Comparison of ENCODE assay signal across 8 cellular contexts in the genomic region with DNA sequence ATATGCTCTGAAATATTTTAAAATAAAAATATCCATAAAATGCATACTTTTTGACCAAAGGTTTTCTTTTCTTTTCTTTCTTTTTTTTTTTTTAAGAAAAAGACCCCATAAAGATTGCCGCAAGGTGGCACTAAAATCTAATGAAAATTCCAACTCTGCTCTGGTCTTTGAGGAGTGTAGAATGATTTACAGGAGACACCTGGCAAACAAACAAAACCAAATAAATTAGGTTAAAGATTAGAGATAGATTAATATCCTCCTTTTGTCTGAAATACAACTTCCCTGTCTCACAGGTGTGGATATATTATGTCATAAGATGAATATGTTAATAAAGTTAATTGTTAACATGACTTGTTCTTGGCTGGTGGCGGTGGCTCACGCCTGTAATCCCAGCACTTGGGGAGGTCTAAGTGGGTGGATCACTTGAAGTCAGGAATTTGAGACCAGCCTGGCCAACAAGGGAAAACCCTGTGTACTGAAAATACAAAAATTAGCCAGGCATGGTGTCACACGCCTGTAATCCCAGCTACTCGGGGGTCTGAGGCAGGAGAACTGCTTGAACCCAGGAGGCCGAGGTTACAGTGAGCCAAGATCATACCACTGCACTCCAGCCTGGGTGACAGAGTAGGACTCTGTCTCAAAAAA. TPM values are rescaled to one million over a fixed set of nuclear protein-coding genes. Genes with fewer than 3 reads are reported as not detected.
DNase-seq lines count a peak whose midpoint lies in the region; ATAC-seq and TF ChIP-seq lines count a peak whose summit lies in the region.

No MANE protein-coding gene starts in this region.

- peaks cover 5% of the 10 kb centered on the region for H3K4me1 Mint-ChIP-seq in CD8-positive, alpha-beta T cell (ENCODE audit: low read depth)

- no peak overlapping the region for H3K23ac ChIP-seq in trophoblast cell (ENCODE audit: low read length)

- no peak overlapping the region for H2BK120ac ChIP-seq in trophoblast cell (ENCODE audit: insufficient read depth, low read length, poor library complexity)

- no peaks in the 10 kb centered on the region for H3K9me3 ChIP-seq in CD8-positive, alpha-beta T cell (ENCODE audit: low read length)
- no peaks in the 10 kb centered on the region for H3K9me3 ChIP-seq in HCT116 (ENCODE audit: control insufficient read depth in 1 of 2, insufficient read depth in 1 of 2, low read depth in 1 of 2, low read length in 2 of 2)
- H3K9me3 ChIP-seq in Peyer's patch = no peaks in the 10 kb centered on the region
- no peaks in the 10 kb centered on the region for H3K9me3 ChIP-seq in esophagus squamous epithelium
- peaks cover 6% of the 10 kb centered on the region for H3K9me3 ChIP-seq in trophoblast cell (ENCODE audit: insufficient read depth, low read depth, low read length)

- peaks cover 17% of the 10 kb centered on the region for H3K4me1 ChIP-seq in CD8-positive, alpha-beta T cell (ENCODE audit: insufficient read depth, low read length)
- H3K4me1 ChIP-seq in HCT116 (ENCODE audit: control insufficient read depth in 1 of 2, insufficient read depth in 2 of 2, low read length in 2 of 2) (peaks cover 40 to 59% of the 10 kb centered on the region in 2 experiments), Peyer's patch (peaks cover 0 to 27% (median 7%) of the 10 kb centered on the region in 4 donors), esophagus squamous epithelium (peaks cover 25 to 67% (median 30%) of the 10 kb centered on the region in 3 donors), trophoblast cell (ENCODE audit: control insufficient read depth in 1 of 2, insufficient read depth in 2 of 2, low read length in 2 of 2) (peaks cover 14 to 16% of the 10 kb centered on the region in 2 experiments)

- no peaks in the 10 kb centered on the region for H3K36me3 Mint-ChIP-seq in CD8-positive, alpha-beta T cell

- no peak overlapping the region for H4K8ac ChIP-seq in trophoblast cell (ENCODE audit: low read depth, low read length)

- H3K36me3 ChIP-seq in CD8-positive, alpha-beta T cell (ENCODE audit: insufficient read depth, low read length) = no peaks in the 10 kb centered on the region
- H3K36me3 ChIP-seq in HCT116 (ENCODE audit: control insufficient read depth in 1 of 2, insufficient read depth in 2 of 2, low read length in 2 of 2) = peaks cover 0 to 6% of the 10 kb centered on the region in 2 experiments; a peak in 1 of 4 replicates
- H3K36me3 ChIP-seq in Peyer's patch = peaks cover 0 to 8% (median 0%) of the 10 kb centered on the region in 3 donors
- peaks cover 0 to 10% (median 8%) of the 10 kb centered on the region in 3 donors for H3K36me3 ChIP-seq in esophagus squamous epithelium
- peaks cover 11 to 12% of the 10 kb centered on the region in 2 experiments for H3K36me3 ChIP-seq in trophoblast cell (ENCODE audit: control insufficient read depth in 1 of 2, insufficient read depth in 2 of 2, low read length in 2 of 2)

- H3K9ac ChIP-seq in HCT116 (ENCODE audit: low read length) (peak overlapping the region; percentile 49; the same call in 1 of the 2 replicates), trophoblast cell (ENCODE audit: low read length) (no peak overlapping the region)

- peak overlapping the region; percentile 46 for H2BK5ac ChIP-seq in trophoblast cell (ENCODE audit: low read depth, low read length, poor library complexity)

- H2AFZ ChIP-seq in HCT116 (ENCODE audit: low read depth, low read length, poor library complexity, severe bottlenecking) = peak overlapping the region; percentile 81
- no peak overlapping the region for H2AFZ ChIP-seq in trophoblast cell (ENCODE audit: insufficient read depth, low read length, poor library complexity)

- no peaks in the 10 kb centered on the region for H3K27me3 ChIP-seq in CD8-positive, alpha-beta T cell (ENCODE audit: insufficient read depth, low read length)
- H3K27me3 ChIP-seq in HCT116 (ENCODE audit: insufficient read depth, low read length) (no peaks in the 10 kb centered on the region), Peyer's patch (no peaks in the 10 kb centered on the region), esophagus squamous epithelium (peaks cover 0 to 5% (median 0%) of the 10 kb centered on the region in 4 donors), trophoblast cell (ENCODE audit: insufficient read depth, low read length) (no peaks in the 10 kb centered on the region)

- CTCF ChIA-PET in CD8-positive, alpha-beta T cell (lab: Charles Lee) = interaction anchor here (1.0 to 7.7 kb wide), 9 partner anchors 11 to 218 kb away, joined by 3 to 97 read pairs (median 6); a partner anchor contains a TSS
- CTCF ChIA-PET in HCT116 (lab: Charles Lee) = interaction anchor here (1.0 to 6.7 kb wide), 5 partner anchors 32 to 199 kb away, joined by 3 to 66 read pairs (median 8); no protein-coding TSS in a partner anchor

- no TSS peak for BruUV-seq in HCT116 (replicated peaks; lab: Mats Ljungman, UMichigan)

- POLR2A ChIA-PET in CD8-positive, alpha-beta T cell (lab: Charles Lee) = no interaction called here
- POLR2A ChIA-PET in HCT116 (lab: Charles Lee) = interaction anchor here (0.7 to 2.3 kb wide), 4 partner anchors 8 to 192 kb away, joined by 3 to 11 read pairs (median 4); no protein-coding TSS in a partner anchor

- H2BK12ac ChIP-seq in trophoblast cell (ENCODE audit: low read length) = no peak overlapping the region

- H3K14ac ChIP-seq in trophoblast cell (ENCODE audit: low read length) = no peak overlapping the region

- H3K9me2 ChIP-seq in HCT116 (ENCODE audit: insufficient read depth) = no peaks in the 10 kb centered on the region

- no peak overlapping the region for H3K4ac ChIP-seq in trophoblast cell (ENCODE audit: low read depth, low read length)

- H3K4me2 ChIP-seq in HCT116 (ENCODE audit: low read length) (peak overlapping the region; percentile 92), trophoblast cell (ENCODE audit: low read length) (no peak overlapping the region)

- H3K18ac ChIP-seq in trophoblast cell (ENCODE audit: low read length) = no peak overlapping the region

- no peak overlapping the region for H3K4me3 ChIP-seq in CD8-positive, alpha-beta T cell (ENCODE audit: low read depth, low read length)
- H3K4me3 ChIP-seq in HCT116 (replicated peaks in 1 of 2; ENCODE audit: low read depth in 1 of 2, low read length in 2 of 2) = peak overlapping the region in 1 of 2 experiments; percentile 46; a peak in 1 of 4 replicates
- H3K4me3 ChIP-seq in Peyer's patch = no peak overlapping the region
- peak overlapping the region in 1 of 4 donors; percentile 19 for H3K4me3 ChIP-seq in esophagus squamous epithelium
- no peak overlapping the region for H3K4me3 ChIP-seq in trophoblast cell (ENCODE audit: low read depth, low read length)

- WGBS in esophagus squamous epithelium, 2 donors = 54 to 57% methylated on average over 6 of the region's 6 CpGs
- no CpG with 5 or more reads among the region's 6 CpGs for WGBS in trophoblast cell (ENCODE audit: extremely low coverage, insufficient coverage, insufficient read length)

- ATAC-seq in CD8-positive, alpha-beta T cell = no peak
- no peak for ATAC-seq in HCT116
- no peak for ATAC-seq in HG03565 (IDR thresholded peaks at IDR 0.05; ENCODE audit: unreplicated experiment)
- ATAC-seq in HG02840 (IDR thresholded peaks at IDR 0.05; ENCODE audit: low FRiP score, unreplicated experiment) = no peak

- H4K12ac ChIP-seq in trophoblast cell (ENCODE audit: low read depth, low read length) = no peak overlapping the region

- TF ChIP-seq CTCF in CD8-positive, alpha-beta T cell (IDR thresholded peaks at IDR 0.05) = peak; percentile 51
- TF ChIP-seq CTCF in HCT116 (IDR thresholded peaks at IDR 0.05 in 2 of 3, conservative IDR thresholded peaks at IDR 0.05 in 1 of 3; ENCODE audit: borderline replicate concordance in 1 of 3, insufficient read depth in 1 of 3, low read depth in 2 of 3, low read length in 2 of 3) (peak; percentile 42 to 93 (median 64)), Peyer's patch (IDR thresholded peaks at IDR 0.05) (peak; percentile 22 to 52 (median 46)), esophagus squamous epithelium (IDR thresholded peaks at IDR 0.05) (peak; percentile 34 to 53 (median 41))

- no peak for TF ChIP-seq POLR2A in HCT116 (IDR thresholded peaks at IDR 0.05; ENCODE audit: borderline replicate concordance, extremely low read depth, insufficient read depth, insufficient read length)
- TF ChIP-seq POLR2A in Peyer's patch (IDR thresholded peaks at IDR 0.05) = peak in 1 of 2 donors; percentile 29
- TF ChIP-seq POLR2A in esophagus squamous epithelium (IDR thresholded peaks at IDR 0.05) = no peak

- peaks cover 5% of the 10 kb centered on the region for H3K27me3 Mint-ChIP-seq in CD8-positive, alpha-beta T cell (ENCODE audit: low read depth)

- RAD21 ChIA-PET in HCT116 (lab: Charles Lee; ENCODE audit: low non-redundant PET in 1 of 2, low total read pairs in 2 of 2, uncharacterized antibody in 2 of 2, unreplicated experiment in 2 of 2) = interaction anchor here (1.3 to 1.9 kb wide), 2 partner anchors 192 kb away, joined by 7 to 15 read pairs; no protein-coding TSS in a partner anchor

- no peak overlapping the region for H3K27ac Mint-ChIP-seq in CD8-positive, alpha-beta T cell

- H3K27ac ChIP-seq in CD8-positive, alpha-beta T cell (ENCODE audit: low read depth, low read length) = no peak overlapping the region
- H3K27ac ChIP-seq in HCT116 (ENCODE audit: low read depth, low read length) (peak overlapping the region; percentile 73; the same call in 1 of the 2 replicates), Peyer's patch (peak overlapping the region; percentile 18 to 82 (median 54)), esophagus squamous epithelium (peak overlapping the region; percentile 30 to 86 (median 81)), trophoblast cell (ENCODE audit: low read depth, low read length) (peak overlapping the region; percentile 8)

- H3K79me2 ChIP-seq in HCT116 (ENCODE audit: insufficient read depth, low read length) (peaks cover 15% of the 10 kb centered on the region), trophoblast cell (ENCODE audit: control insufficient read depth, insufficient read depth, low read length, poor library complexity) (peaks cover 21% of the 10 kb centered on the region)

- peak overlapping the region; percentile 53 for H4K91ac ChIP-seq in trophoblast cell (ENCODE audit: low read depth, low read length)

- no peak overlapping the region for H3K4me3 Mint-ChIP-seq in CD8-positive, alpha-beta T cell

- no peak for DNase-seq in CD8-positive, alpha-beta T cell
- DNase-seq in HCT116 (ENCODE audit: low read depth, low spot score) (no peak), Peyer's patch (peak in 1 of 3 donors; percentile 63), esophagus squamous epithelium (lab: John Stamatoyannopoulos, UW) (no peak), trophoblast cell (peak in 1 of 2 donors; percentile 72), middle frontal gyrus (ENCODE audit: extremely low spot score, low spot score) (no peak)

- no peaks in the 10 kb centered on the region for H3K9me3 Mint-ChIP-seq in CD8-positive, alpha-beta T cell

- no peak overlapping the region for H2AK5ac ChIP-seq in trophoblast cell (ENCODE audit: low read length)

- peaks cover 25% of the 10 kb centered on the region for H3K79me1 ChIP-seq in trophoblast cell (ENCODE audit: low read length)

- intact Hi-C loops in CD8-positive, alpha-beta T cell (cut with DNase I, micrococcal nuclease) = loop anchor here (1.0 to 10.0 kb wide), 5 partner anchors 199 to 1099 kb away; a partner anchor contains a TSS
- intact Hi-C loops in HCT116 (cut with micrococcal nuclease) = loop anchor here (1.0 to 2.0 kb wide), 3 partner anchors 47 to 199 kb away; no protein-coding TSS in a partner anchor
- intact Hi-C loops in esophagus squamous epithelium (cut with DNase I) = loop anchor here (5.0 kb wide), 1 partner anchor 194 kb away; no protein-coding TSS in a partner anchor

- TF ChIP-seq RAD21 in HCT116 (IDR thresholded peaks at IDR 0.05; ENCODE audit: low read depth) = peak; percentile 85

- H4K20me1 ChIP-seq in HCT116 (ENCODE audit: insufficient read depth) = no peaks in the 10 kb centered on the region

RNA-seq across cellular contexts. Expression of a gene that starts 3.5 kb away (rescaled TPM):
- 10 to 100 TPM; 24.0 to 24.7 TPM for total RNA-seq in CD8-positive, alpha-beta T cell
- total RNA-seq in HCT116 (2021; ENCODE audit: unreplicated experiment) (72.9 TPM), Peyer's patch (100 to 1,000 TPM in 3 of 4 donors, 10 to 100 TPM in 1; 61.6 to 488 (median 202) TPM), esophagus squamous epithelium (100 to 1,000 TPM in 3 of 4 donors, 10 to 100 TPM in 1; 61.7 to 245 (median 144) TPM)
- 51.9 and 60.4 TPM in 2 replicates for polyA plus RNA-seq in HCT116 (2012)
- 220 and 222 TPM in 2 replicates for polyA plus RNA-seq in trophoblast cell (2013)
